ENCODE assay signal across 2 cellular contexts in genomic region chr1:5828322-5828935, GRCh38.
TF ChIP-seq lines count a peak whose summit lies in the region.

No MANE protein-coding gene starts in this region.

TF ChIP-seq in IMR-90, 13 proteins besides CTCF, POLR2A, EP300 and RAD21:
- TF ChIP-seq CEBPB (IDR thresholded peaks at IDR 0.05; ENCODE audit: low read depth, low read length) (peak; percentile 19; the same call in 1 of the 2 replicates), FOS (IDR thresholded peaks at IDR 0.05; ENCODE audit: low read depth, low read length) (no peak)

TF ChIP-seq in H1, 55 proteins besides CTCF, POLR2A, EP300 and RAD21:
- no peak for TF ChIP-seq CREB1 (IDR thresholded peaks at IDR 0.05)
- peak; percentile 83 for TF ChIP-seq CEBPB (IDR thresholded peaks at IDR 0.05; ENCODE audit: low read depth, low read length)
- TF ChIP-seq RXRA (IDR thresholded peaks at IDR 0.05; ENCODE audit: insufficient read depth, low read depth, low read length) = no peak
- no peak for TF ChIP-seq HDAC6 (IDR thresholded peaks at IDR 0.05; ENCODE audit: low read depth, low read length)
- TF ChIP-seq ATF3 (IDR thresholded peaks at IDR 0.05; ENCODE audit: insufficient read depth, low read depth, low read length) = 0 out of 2 replicates have a peak, but pooled peaks have one; percentile 34
- no peak for TF ChIP-seq JUND (IDR thresholded peaks at IDR 0.05; ENCODE audit: low read length)
TF ChIP-seq in H1: peak in this region for 2.
